Comparison of ENCODE assay signal across 8 cellular contexts in genomic region chr14:93939304-93940229, GRCh38. TPM values are rescaled to one million over a fixed set of nuclear protein-coding genes. Genes with fewer than 3 reads are reported as not detected.
A peak's percentile ranks its signal among the peaks of the same experiment; 100 is the strongest.
DNase-seq lines count a peak whose midpoint lies in the region; ATAC-seq and TF ChIP-seq lines count a peak whose summit lies in the region.

No MANE protein-coding gene starts in this region.

- CTCF ChIA-PET in A673 (lab: Charles Lee), result interaction anchor here (0.6 to 1.6 kb wide), 8 partner anchors 8 to 1042 kb away, joined by 3 to 9 read pairs (median 6); no protein-coding TSS in a partner anchor

- H3K27ac ChIP-seq in A673 (ENCODE audit: low read depth, low read length, poor library complexity, severe bottlenecking), result no peak overlapping the region

- peaks cover 23% of the 10 kb centered on the region for H3K4me1 Mint-ChIP-seq in nephron
- H3K4me1 Mint-ChIP-seq in stimulated activated naive CD8-positive, alpha-beta T cell treated with anti-CD3 and anti-CD28 coated beads, Interleukin-15, Interleukin-2, amounts not matched to agents 100 ng/mL and 50 ng/mL, for 24 hours (ENCODE audit: low read depth), result peaks cover 14% of the 10 kb centered on the region

- peak overlapping the region in 2 of 3 experiments; percentile 32 to 59 for H3K4me3 Mint-ChIP-seq in nephron
- peak overlapping the region; percentile 49 for H3K4me3 Mint-ChIP-seq in stimulated activated naive CD8-positive, alpha-beta T cell treated with anti-CD3 and anti-CD28 coated beads, Interleukin-15, Interleukin-2, amounts not matched to agents 100 ng/mL and 50 ng/mL, for 24 hours

- POLR2A ChIA-PET in A673 (lab: Charles Lee; ENCODE audit: low non-redundant PET), result no interaction called here

- no peaks in the 10 kb centered on the region for H3K27me3 ChIP-seq in A673 (replicated peaks; ENCODE audit: insufficient read depth, low read depth, low read length, poor library complexity)

- DNase-seq in A673 (ENCODE audit: low spot score), result peak; percentile 70
- DNase-seq in NOMO-1 treated with DMSO at 0.1 percent for 48 hours (lab: John Stamatoyannopoulos, UW; ENCODE audit: unreplicated experiment), result peak; percentile 12
- peak; percentile 98 for DNase-seq in activated T-cell treated with anti-CD3 and anti-CD28 coated beads, Interleukin-2, amount 50 U/mL, for 48 hours
- peak; percentile 59 for DNase-seq in fibroblast of peridontal ligament (ENCODE audit: extremely low read depth)

- H3K36me3 Mint-ChIP-seq in nephron (ENCODE audit: low read depth), result no peaks in the 10 kb centered on the region
- H3K36me3 Mint-ChIP-seq in stimulated activated naive CD8-positive, alpha-beta T cell treated with anti-CD3 and anti-CD28 coated beads, Interleukin-15, Interleukin-2, amounts not matched to agents 100 ng/mL and 50 ng/mL, for 24 hours (ENCODE audit: low read depth), result no peaks in the 10 kb centered on the region

- peaks cover 76% of the 10 kb centered on the region for H3K27me3 Mint-ChIP-seq in nephron (ENCODE audit: low read depth)
- H3K27me3 Mint-ChIP-seq in stimulated activated naive CD8-positive, alpha-beta T cell treated with anti-CD3 and anti-CD28 coated beads, Interleukin-15, Interleukin-2, amounts not matched to agents 100 ng/mL and 50 ng/mL, for 24 hours, result peaks cover 17% of the 10 kb centered on the region

- intact Hi-C loops in A673 (cut with micrococcal nuclease; ENCODE audit: unreplicated experiment), result loop anchor here (2.0 to 5.0 kb wide), 2 partner anchors 65 to 198 kb away; no protein-coding TSS in a partner anchor

- H3K36me3 ChIP-seq in A673 (ENCODE audit: insufficient read depth, low read length, poor library complexity, severe bottlenecking), result no peaks in the 10 kb centered on the region

- H3K9me3 Mint-ChIP-seq in nephron, result no peaks in the 10 kb centered on the region
- no peaks in the 10 kb centered on the region for H3K9me3 Mint-ChIP-seq in stimulated activated naive CD8-positive, alpha-beta T cell treated with anti-CD3 and anti-CD28 coated beads, Interleukin-15, Interleukin-2, amounts not matched to agents 100 ng/mL and 50 ng/mL, for 24 hours

- peaks cover 6% of the 10 kb centered on the region for H3K4me1 ChIP-seq in A673 (ENCODE audit: insufficient read depth, low read length, poor library complexity, severe bottlenecking)

- ATAC-seq in GM18519 (IDR thresholded peaks at IDR 0.05; ENCODE audit: low FRiP score, unreplicated experiment), result peak; percentile 82
- peak; percentile 54 for ATAC-seq in HG03060 (IDR thresholded peaks at IDR 0.05; ENCODE audit: low read depth, unreplicated experiment)

- H3K4me3 ChIP-seq in A673 (ENCODE audit: low read depth, low read length, poor library complexity, severe bottlenecking), result peak overlapping the region; percentile 24

- no TSS peak for BruUV-seq in A673 (replicated peaks; lab: Mats Ljungman, UMichigan)

- no peak overlapping the region for H3K27ac Mint-ChIP-seq in nephron
- peak overlapping the region; percentile 16 for H3K27ac Mint-ChIP-seq in stimulated activated naive CD8-positive, alpha-beta T cell treated with anti-CD3 and anti-CD28 coated beads, Interleukin-15, Interleukin-2, amounts not matched to agents 100 ng/mL and 50 ng/mL, for 24 hours

- no peaks in the 10 kb centered on the region for H3K9me3 ChIP-seq in A673 (ENCODE audit: low read depth, low read length, poor library complexity, severe bottlenecking)

- TF ChIP-seq CTCF in A673 (conservative IDR thresholded peaks at IDR 0.05; ENCODE audit: low read depth, low read length) (peak; percentile 67), nephron (IDR thresholded peaks at IDR 0.05; ENCODE audit: unreplicated experiment in 3 of 3) (peak; percentile 91 to 97 (median 92))

RNA-seq across cellular contexts. Expression of gene FAM181A, which starts 12.4 kb away (rescaled TPM):
- not detected in 2 replicates for total RNA-seq in A673 (2021)

RNA-seq across cellular contexts. Expression of gene ASB2, which starts 36.8 kb away (rescaled TPM):
- total RNA-seq in A673 (2021), result not detected in 2 replicates

RNA-seq across cellular contexts. Expression of gene CCDC197, which starts 57.5 kb away (rescaled TPM):
- not detected in 2 replicates for total RNA-seq in A673 (2021)

Comparison
In these comparisons a context has a peak if more than half of its experiments do, and no peak if none do; other contexts are left out.
1. DNase-seq: peak in every context shown above with its lines; median percentile 98 in activated T-cell treated with anti-CD3 and anti-CD28 coated beads, Interleukin-2, amount 50 U/mL, for 48 hours; 70 in A673; 59 in fibroblast of peridontal ligament; 12 in NOMO-1 treated with DMSO at 0.1 percent for 48 hours.